ENCODE assay signal across 10 cellular contexts in genomic region chr10:79239930-79240713, GRCh38.
DNase-seq lines count a peak whose midpoint lies in the region; ATAC-seq and TF ChIP-seq lines count a peak whose summit lies in the region.
"Had no signal": no experiment of that assay in that cellular context is flagged by ENCODE, and none has a peak within 500 bp of the region (broad histone marks: within the 10 kb centered on the region; RNA-seq: fewer than 3 reads in every experiment).

No MANE protein-coding gene starts in this region.

- WGBS in body of pancreas, 2 donors: 86 to 91% methylated on average over 29 to 32 of the region's 32 CpGs

- H3K4me1 ChIP-seq in left lung (peaks cover 38 to 88% of the 10 kb centered on the region in 2 donors), stomach smooth muscle (ENCODE audit: control insufficient read depth, insufficient read depth, low read length) (peaks cover 82% of the 10 kb centered on the region), body of pancreas (peaks cover 34% of the 10 kb centered on the region)

- intact Hi-C loops in activated CD4-positive, alpha-beta T cell treated with anti-CD3 and anti-CD28 coated beads, Interleukin-2, amount 10 ng/mL, durations not matched to agents 24 days and 14 days (cut with micrococcal nuclease): loop anchor here (5.0 to 10.0 kb wide), 4 partner anchors 202 to 1208 kb away; partner anchors contain the start of genes ANXA11 and RPS24
- intact Hi-C loops in activated T-helper 2 cell treated with anti-CD3 and anti-CD28 coated beads, Interferon-gamma antibody, Interleukin-2, Interleukin-4, amounts not matched to agents 10 μg/mL and 5 μg/mL and 100 μg/mL, durations not matched to agents 14 hours and 24 hours and 36 hours (cut with micrococcal nuclease): loop anchor here (5.0 kb wide), 3 partner anchors 92 to 1193 kb away; partner anchors contain the start of gene PPIF
- intact Hi-C loops in left lung (cut with DNase I) (no loop called here), body of pancreas (cut with DNase I) (no loop called here)

- peak overlapping the region; percentile 24 for H3K4me3 Mint-ChIP-seq in activated CD4-positive, alpha-beta T cell treated with anti-CD3 and anti-CD28 coated beads, Interleukin-2, amount 10 ng/mL, durations not matched to agents 24 days and 14 days
- peak overlapping the region; percentile 30 for H3K4me3 Mint-ChIP-seq in activated T-helper 2 cell treated with anti-CD3 and anti-CD28 coated beads, Interferon-gamma antibody, Interleukin-2, Interleukin-4, amounts not matched to agents 10 μg/mL and 5 μg/mL and 100 μg/mL, durations not matched to agents 14 hours and 24 hours and 36 hours (ENCODE audit: low read depth)

- H3K27me3 Mint-ChIP-seq in activated CD4-positive, alpha-beta T cell treated with anti-CD3 and anti-CD28 coated beads, Interleukin-2, amount 10 ng/mL, durations not matched to agents 24 days and 14 days: no peaks in the 10 kb centered on the region
- H3K27me3 Mint-ChIP-seq in activated T-helper 2 cell treated with anti-CD3 and anti-CD28 coated beads, Interferon-gamma antibody, Interleukin-2, Interleukin-4, amounts not matched to agents 10 μg/mL and 5 μg/mL and 100 μg/mL, durations not matched to agents 14 hours and 24 hours and 36 hours (ENCODE audit: low read depth): no peaks in the 10 kb centered on the region
- H3K27me3 Mint-ChIP-seq: activated naive CD4-positive, alpha-beta T cell treated with anti-CD3 and anti-CD28 coated beads, Interleukin-2, amount 50 U/mL, for 24 hours had no signal

- TF ChIP-seq CTCF in left lung (IDR thresholded peaks at IDR 0.05) (no peak), body of pancreas (IDR thresholded peaks at IDR 0.05) (no peak)

- peaks cover 41% of the 10 kb centered on the region for H3K4me1 Mint-ChIP-seq in activated CD4-positive, alpha-beta T cell treated with anti-CD3 and anti-CD28 coated beads, Interleukin-2, amount 10 ng/mL, durations not matched to agents 24 days and 14 days
- H3K4me1 Mint-ChIP-seq in activated T-helper 2 cell treated with anti-CD3 and anti-CD28 coated beads, Interferon-gamma antibody, Interleukin-2, Interleukin-4, amounts not matched to agents 10 μg/mL and 5 μg/mL and 100 μg/mL, durations not matched to agents 14 hours and 24 hours and 36 hours (ENCODE audit: low read depth): peaks cover 39% of the 10 kb centered on the region

- H3K27ac Mint-ChIP-seq in activated CD4-positive, alpha-beta T cell treated with anti-CD3 and anti-CD28 coated beads, Interleukin-2, amount 10 ng/mL, durations not matched to agents 24 days and 14 days: peak overlapping the region; percentile 39
- H3K27ac Mint-ChIP-seq in activated T-helper 2 cell treated with anti-CD3 and anti-CD28 coated beads, Interferon-gamma antibody, Interleukin-2, Interleukin-4, amounts not matched to agents 10 μg/mL and 5 μg/mL and 100 μg/mL, durations not matched to agents 14 hours and 24 hours and 36 hours: peak overlapping the region; percentile 25

- H3K9me3 ChIP-seq in left lung (no peaks in the 10 kb centered on the region), stomach smooth muscle (ENCODE audit: control insufficient read depth in 2 of 2, low read length in 2 of 2) (no peaks in the 10 kb centered on the region), body of pancreas (no peaks in the 10 kb centered on the region)

- H3K27me3 ChIP-seq in left lung: no peaks in the 10 kb centered on the region
- no peaks in the 10 kb centered on the region for H3K27me3 ChIP-seq in stomach smooth muscle (ENCODE audit: control insufficient read depth in 1 of 2, insufficient read depth in 2 of 2, low read length in 2 of 2)
- H3K27me3 ChIP-seq in body of pancreas: no peaks in the 10 kb centered on the region

- H3K36me3 Mint-ChIP-seq in activated CD4-positive, alpha-beta T cell treated with anti-CD3 and anti-CD28 coated beads, Interleukin-2, amount 10 ng/mL, durations not matched to agents 24 days and 14 days (ENCODE audit: low read depth): peaks cover 14% of the 10 kb centered on the region
- H3K36me3 Mint-ChIP-seq in activated T-helper 2 cell treated with anti-CD3 and anti-CD28 coated beads, Interferon-gamma antibody, Interleukin-2, Interleukin-4, amounts not matched to agents 10 μg/mL and 5 μg/mL and 100 μg/mL, durations not matched to agents 14 hours and 24 hours and 36 hours (ENCODE audit: low read depth): peaks cover 18% of the 10 kb centered on the region

- ATAC-seq in left lung (peak; percentile 39), body of pancreas (no peak)

- no peak overlapping the region for H3K9ac ChIP-seq in stomach smooth muscle (ENCODE audit: low read length in 2 of 2)

- H3K9me3 Mint-ChIP-seq in activated CD4-positive, alpha-beta T cell treated with anti-CD3 and anti-CD28 coated beads, Interleukin-2, amount 10 ng/mL, durations not matched to agents 24 days and 14 days: no peaks in the 10 kb centered on the region
- H3K9me3 Mint-ChIP-seq in activated T-helper 2 cell treated with anti-CD3 and anti-CD28 coated beads, Interferon-gamma antibody, Interleukin-2, Interleukin-4, amounts not matched to agents 10 μg/mL and 5 μg/mL and 100 μg/mL, durations not matched to agents 14 hours and 24 hours and 36 hours: no peaks in the 10 kb centered on the region
- H3K9me3 Mint-ChIP-seq: activated naive CD4-positive, alpha-beta T cell treated with anti-CD3 and anti-CD28 coated beads, Interleukin-2, amount 50 U/mL, for 24 hours had no signal

- H3K27ac ChIP-seq in left lung (peak overlapping the region; percentile 26 to 88), stomach smooth muscle (ENCODE audit: low read length) (peak overlapping the region; percentile 37), body of pancreas (peak overlapping the region in 1 of 4 donors; percentile 46)

- H3K4me3 ChIP-seq in left lung: no peak overlapping the region
- no peak overlapping the region for H3K4me3 ChIP-seq in stomach smooth muscle (ENCODE audit: low read length in 2 of 2)
- H3K4me3 ChIP-seq in body of pancreas: no peak overlapping the region

- DNase-seq in activated CD4-positive, alpha-beta T cell treated with anti-CD3 and anti-CD28 coated beads, Interleukin-2, amount 10 ng/mL, durations not matched to agents 24 days and 14 days: no peak
- no peak for DNase-seq in activated CD4-positive, alpha-beta T cell treated with anti-CD3 and anti-CD28 coated beads, Interleukin-2, amount 50 U/mL, for 1 hour
- no peak for DNase-seq in activated T-helper 2 cell treated with anti-CD3 and anti-CD28 coated beads, Interferon-gamma antibody, Interleukin-2, Interleukin-4, amounts not matched to agents 10 μg/mL and 5 μg/mL and 100 μg/mL, durations not matched to agents 14 hours and 24 hours and 36 hours (ENCODE audit: low spot score)
- DNase-seq in left lung: peak in 1 of 2 donors; percentile 68
- DNase-seq in NCI-H748 treated with DMSO at 0.1 percent for 48 hours (lab: John Stamatoyannopoulos, UW): no peak
- DNase-seq in germinal center (ENCODE audit: low spot score): no peak
- no peak for DNase-seq in body of pancreas
- DNase-seq: NCI-H187 treated with DMSO at 0.1 percent for 48 hours had no signal

- H3K36me3 ChIP-seq in left lung (peaks cover 0 to 2% of the 10 kb centered on the region in 2 donors), stomach smooth muscle (ENCODE audit: control insufficient read depth in 2 of 2, insufficient read depth in 2 of 2, low read length in 2 of 2) (no peaks in the 10 kb centered on the region), body of pancreas (replicated peaks in 1 of 2; ENCODE audit: insufficient read depth in 1 of 2, low read depth in 2 of 2) (no peaks in the 10 kb centered on the region)

- no peak for TF ChIP-seq POLR2A in body of pancreas (IDR thresholded peaks at IDR 0.05)

Comparison
In these comparisons a context has a peak if more than half of its experiments do, and no peak if none do; other contexts are left out.
1. intact Hi-C loops: an anchor here in activated CD4-positive, alpha-beta T cell treated with anti-CD3 and anti-CD28 coated beads, Interleukin-2, amount 10 ng/mL, durations not matched to agents 24 days and 14 days (5.0 to 10.0 kb wide) and activated T-helper 2 cell treated with anti-CD3 and anti-CD28 coated beads, Interferon-gamma antibody, Interleukin-2, Interleukin-4, amounts not matched to agents 10 μg/mL and 5 μg/mL and 100 μg/mL, durations not matched to agents 14 hours and 24 hours and 36 hours (5.0 kb wide); none called in left lung and body of pancreas.